ENCODE assay signal across 24 cellular contexts in the genomic region with DNA sequence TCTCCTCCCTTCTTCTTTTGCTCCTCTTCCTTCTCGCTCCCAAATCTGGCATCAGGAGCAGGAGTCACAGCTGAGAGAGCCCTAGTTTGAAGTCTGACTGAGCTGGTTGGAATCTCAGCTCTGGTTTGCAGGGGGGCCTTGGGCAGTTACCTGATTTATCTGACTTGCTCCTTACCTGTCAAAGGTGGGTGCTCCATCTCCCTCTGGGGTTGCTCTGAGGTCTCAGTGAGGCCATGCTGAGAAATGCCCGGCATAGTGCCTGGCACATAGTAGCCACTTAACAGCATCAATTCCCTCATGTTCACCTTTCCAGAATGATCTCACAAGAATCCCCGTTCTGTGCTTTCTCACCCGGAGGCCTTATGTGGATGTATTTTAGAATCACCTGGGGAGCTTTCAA.
"Had no signal": no experiment of that assay in that cellular context is flagged by ENCODE, and none has a peak within 500 bp of the region (broad histone marks: within the 10 kb centered on the region; RNA-seq: fewer than 3 reads in every experiment).

No MANE protein-coding gene starts in this region.

- H3K9me3 ChIP-seq: body of pancreas, gastrocnemius medialis had no signal

- DNase-seq: activated B cell treated with CpG ODN at 0.5 μM for 24 hours; activated CD4-positive, alpha-beta T cell treated with anti-CD3 and anti-CD28 coated beads for 48 hours; activated CD4-positive, alpha-beta T cell treated with anti-CD3 and anti-CD28 coated beads, Interleukin-2, amount 50 U/mL, for 1 hour; activated CD4-positive, alpha-beta T cell treated with anti-CD3 and anti-CD28 coated beads, Interleukin-2, amount 50 U/mL, for 48 hours; activated CD8-positive, alpha-beta T cell treated with anti-CD3 and anti-CD28 coated beads for 36 hours; activated effector memory CD4-positive, alpha-beta T cell treated with Interleukin-2 at 50 U/mL for 16 hours; activated gamma-delta T cell treated with Interleukin-2 at 50 U/mL for 16 hours; activated naive CD4-positive, alpha-beta T cell treated with anti-CD3 and anti-CD28 coated beads, Interleukin-2, amount 50 U/mL, for 16 hours; activated naive CD4-positive, alpha-beta T cell treated with Interleukin-2 at 50 U/mL for 16 hours; activated T-cell treated with anti-CD3 and anti-CD28 coated beads, Interleukin-2, amount 50 U/mL, for 4 hours; amniotic stem cell; anterior cingulate cortex; body of pancreas; cortex of kidney; effector CD4-positive, alpha-beta T cell; foreskin keratinocyte; gastrocnemius medialis; T-helper 1 cell; T-helper 17 cell; T1000; WERI-Rb-1 had no signal

- H3K36me3 ChIP-seq: gastrocnemius medialis, WERI-Rb-1 had no signal

- ATAC-seq: activated CD4-positive, CD25-positive, alpha-beta regulatory T cell treated with anti-CD3 and anti-CD28 coated beads, Interleukin-2, amount 50 U/mL, for 24 hours; activated CD8-positive, alpha-beta T cell treated with anti-CD3 and anti-CD28 coated beads for 36 hours; activated T-cell treated with anti-CD3 and anti-CD28 coated beads, Interleukin-2, amount 50 U/mL, for 4 hours; activated T-helper 17 cell treated with anti-CD3 and anti-CD28 coated beads, Interleukin-2, amount 50 U/mL, for 72 hours; body of pancreas; esophagus mucosa; foreskin keratinocyte; gastrocnemius medialis; T-helper 17 cell had no signal

- H3K27me3 ChIP-seq: body of pancreas, gastrocnemius medialis had no signal

- H3K4me3 ChIP-seq: body of pancreas, gastrocnemius medialis had no signal

- H3K27ac ChIP-seq: body of pancreas, foreskin keratinocyte, gastrocnemius medialis, WERI-Rb-1 had no signal

- H3K4me1 ChIP-seq: body of pancreas, foreskin keratinocyte, gastrocnemius medialis had no signal
